In the genomic region with DNA sequence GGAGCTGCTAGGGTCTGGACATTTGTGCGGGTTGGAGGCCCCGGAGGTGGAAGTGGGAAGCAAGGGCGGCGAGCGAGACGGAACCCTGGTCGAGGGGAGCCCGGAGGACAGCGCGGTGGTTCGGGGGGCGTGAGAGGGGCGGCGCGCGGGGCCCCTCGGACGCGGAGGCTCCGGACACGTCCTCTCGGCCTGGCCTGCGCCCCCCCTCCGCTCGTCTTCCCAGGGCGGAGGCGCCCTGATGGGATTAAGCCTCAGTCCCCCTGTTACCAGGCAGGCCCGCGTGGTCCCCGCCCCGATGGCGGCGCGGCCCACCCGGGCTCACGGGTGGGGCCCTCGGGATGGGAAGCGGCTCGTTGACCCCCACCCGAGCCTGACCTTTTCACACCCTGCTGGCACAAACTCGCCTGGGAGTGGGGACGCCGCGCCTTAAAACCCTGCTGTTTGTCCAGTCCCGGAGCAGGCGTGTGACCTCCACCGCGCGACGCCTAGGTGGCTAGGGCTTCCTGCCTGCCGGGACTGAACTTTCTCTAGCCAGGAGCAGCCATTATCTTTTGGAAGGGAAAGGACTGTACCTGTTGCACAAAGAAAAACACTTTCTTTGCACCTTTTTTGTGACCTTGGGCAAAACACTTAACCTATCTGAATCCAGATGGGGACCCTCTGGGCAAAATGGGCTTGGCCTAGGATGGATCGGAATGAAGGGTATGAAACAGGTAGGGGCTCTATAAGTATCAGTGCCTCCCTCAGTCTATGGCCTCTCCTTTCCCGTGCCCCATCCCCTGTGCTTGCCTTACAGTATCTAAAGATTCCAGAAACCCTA, we compare ENCODE assay signal across 1 cellular context.
TF ChIP-seq lines count a peak whose summit lies in the region.

No MANE protein-coding gene starts in this region.

TF ChIP-seq in HepG2, 621 proteins besides CTCF, POLR2A, EP300 and RAD21 (continued from another document and continues in another):
- TF ChIP-seq, protein P1, sequence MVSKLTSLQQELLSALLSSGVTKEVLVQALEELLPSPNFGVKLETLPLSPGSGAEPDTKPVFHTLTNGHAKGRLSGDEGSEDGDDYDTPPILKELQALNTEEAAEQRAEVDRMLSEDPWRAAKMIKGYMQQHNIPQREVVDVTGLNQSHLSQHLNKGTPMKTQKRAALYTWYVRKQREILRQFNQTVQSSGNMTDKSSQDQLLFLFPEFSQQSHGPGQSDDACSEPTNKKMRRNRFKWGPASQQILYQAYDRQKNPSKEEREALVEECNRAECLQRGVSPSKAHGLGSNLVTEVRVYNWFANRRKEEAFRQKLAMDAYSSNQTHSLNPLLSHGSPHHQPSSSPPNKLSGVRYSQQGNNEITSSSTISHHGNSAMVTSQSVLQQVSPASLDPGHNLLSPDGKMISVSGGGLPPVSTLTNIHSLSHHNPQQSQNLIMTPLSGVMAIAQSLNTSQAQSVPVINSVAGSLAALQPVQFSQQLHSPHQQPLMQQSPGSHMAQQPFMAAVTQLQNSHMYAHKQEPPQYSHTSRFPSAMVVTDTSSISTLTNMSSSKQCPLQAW (CRISPR knock-in tag; IDR thresholded peaks at IDR 0.05): 0 out of 2 replicates have a peak, but pooled peaks have one; percentile 12
- no peak for TF ChIP-seq ZNF121 (CRISPR knock-in tag; IDR thresholded peaks at IDR 0.05)
- no peak for TF ChIP-seq PAWR (CRISPR knock-in tag; IDR thresholded peaks at IDR 0.05; ENCODE audit: borderline replicate concordance)
- no peak for TF ChIP-seq MTF2 (CRISPR knock-in tag; IDR thresholded peaks at IDR 0.05; ENCODE audit: borderline replicate concordance)
- TF ChIP-seq, protein P2, sequence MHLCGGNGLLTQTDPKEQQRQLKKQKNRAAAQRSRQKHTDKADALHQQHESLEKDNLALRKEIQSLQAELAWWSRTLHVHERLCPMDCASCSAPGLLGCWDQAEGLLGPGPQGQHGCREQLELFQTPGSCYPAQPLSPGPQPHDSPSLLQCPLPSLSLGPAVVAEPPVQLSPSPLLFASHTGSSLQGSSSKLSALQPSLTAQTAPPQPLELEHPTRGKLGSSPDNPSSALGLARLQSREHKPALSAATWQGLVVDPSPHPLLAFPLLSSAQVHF (CRISPR knock-in tag; IDR thresholded peaks at IDR 0.05): no peak
- no peak for TF ChIP-seq SRY (CRISPR knock-in tag; IDR thresholded peaks at IDR 0.05)
- peak in 1 of 2 experiments; percentile 22; a peak in 1 of 4 replicates for TF ChIP-seq NR2F1 (CRISPR knock-in tag; IDR thresholded peaks at IDR 0.05)
- TF ChIP-seq REL (CRISPR knock-in tag; conservative IDR thresholded peaks at IDR 0.05): no peak
- TF ChIP-seq, protein P3, sequence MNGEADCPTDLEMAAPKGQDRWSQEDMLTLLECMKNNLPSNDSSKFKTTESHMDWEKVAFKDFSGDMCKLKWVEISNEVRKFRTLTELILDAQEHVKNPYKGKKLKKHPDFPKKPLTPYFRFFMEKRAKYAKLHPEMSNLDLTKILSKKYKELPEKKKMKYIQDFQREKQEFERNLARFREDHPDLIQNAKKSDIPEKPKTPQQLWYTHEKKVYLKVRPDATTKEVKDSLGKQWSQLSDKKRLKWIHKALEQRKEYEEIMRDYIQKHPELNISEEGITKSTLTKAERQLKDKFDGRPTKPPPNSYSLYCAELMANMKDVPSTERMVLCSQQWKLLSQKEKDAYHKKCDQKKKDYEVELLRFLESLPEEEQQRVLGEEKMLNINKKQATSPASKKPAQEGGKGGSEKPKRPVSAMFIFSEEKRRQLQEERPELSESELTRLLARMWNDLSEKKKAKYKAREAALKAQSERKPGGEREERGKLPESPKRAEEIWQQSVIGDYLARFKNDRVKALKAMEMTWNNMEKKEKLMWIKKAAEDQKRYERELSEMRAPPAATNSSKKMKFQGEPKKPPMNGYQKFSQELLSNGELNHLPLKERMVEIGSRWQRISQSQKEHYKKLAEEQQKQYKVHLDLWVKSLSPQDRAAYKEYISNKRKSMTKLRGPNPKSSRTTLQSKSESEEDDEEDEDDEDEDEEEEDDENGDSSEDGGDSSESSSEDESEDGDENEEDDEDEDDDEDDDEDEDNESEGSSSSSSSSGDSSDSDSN (CRISPR knock-in tag; IDR thresholded peaks at IDR 0.05): peak; percentile 45; the same call in 1 of the 2 replicates
- TF ChIP-seq, protein P4, sequence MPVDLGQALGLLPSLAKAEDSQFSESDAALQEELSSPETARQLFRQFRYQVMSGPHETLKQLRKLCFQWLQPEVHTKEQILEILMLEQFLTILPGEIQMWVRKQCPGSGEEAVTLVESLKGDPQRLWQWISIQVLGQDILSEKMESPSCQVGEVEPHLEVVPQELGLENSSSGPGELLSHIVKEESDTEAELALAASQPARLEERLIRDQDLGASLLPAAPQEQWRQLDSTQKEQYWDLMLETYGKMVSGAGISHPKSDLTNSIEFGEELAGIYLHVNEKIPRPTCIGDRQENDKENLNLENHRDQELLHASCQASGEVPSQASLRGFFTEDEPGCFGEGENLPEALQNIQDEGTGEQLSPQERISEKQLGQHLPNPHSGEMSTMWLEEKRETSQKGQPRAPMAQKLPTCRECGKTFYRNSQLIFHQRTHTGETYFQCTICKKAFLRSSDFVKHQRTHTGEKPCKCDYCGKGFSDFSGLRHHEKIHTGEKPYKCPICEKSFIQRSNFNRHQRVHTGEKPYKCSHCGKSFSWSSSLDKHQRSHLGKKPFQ (CRISPR knock-in tag; IDR thresholded peaks at IDR 0.05; ENCODE audit: insufficient replicate concordance): no peak
- TF ChIP-seq, protein P5, sequence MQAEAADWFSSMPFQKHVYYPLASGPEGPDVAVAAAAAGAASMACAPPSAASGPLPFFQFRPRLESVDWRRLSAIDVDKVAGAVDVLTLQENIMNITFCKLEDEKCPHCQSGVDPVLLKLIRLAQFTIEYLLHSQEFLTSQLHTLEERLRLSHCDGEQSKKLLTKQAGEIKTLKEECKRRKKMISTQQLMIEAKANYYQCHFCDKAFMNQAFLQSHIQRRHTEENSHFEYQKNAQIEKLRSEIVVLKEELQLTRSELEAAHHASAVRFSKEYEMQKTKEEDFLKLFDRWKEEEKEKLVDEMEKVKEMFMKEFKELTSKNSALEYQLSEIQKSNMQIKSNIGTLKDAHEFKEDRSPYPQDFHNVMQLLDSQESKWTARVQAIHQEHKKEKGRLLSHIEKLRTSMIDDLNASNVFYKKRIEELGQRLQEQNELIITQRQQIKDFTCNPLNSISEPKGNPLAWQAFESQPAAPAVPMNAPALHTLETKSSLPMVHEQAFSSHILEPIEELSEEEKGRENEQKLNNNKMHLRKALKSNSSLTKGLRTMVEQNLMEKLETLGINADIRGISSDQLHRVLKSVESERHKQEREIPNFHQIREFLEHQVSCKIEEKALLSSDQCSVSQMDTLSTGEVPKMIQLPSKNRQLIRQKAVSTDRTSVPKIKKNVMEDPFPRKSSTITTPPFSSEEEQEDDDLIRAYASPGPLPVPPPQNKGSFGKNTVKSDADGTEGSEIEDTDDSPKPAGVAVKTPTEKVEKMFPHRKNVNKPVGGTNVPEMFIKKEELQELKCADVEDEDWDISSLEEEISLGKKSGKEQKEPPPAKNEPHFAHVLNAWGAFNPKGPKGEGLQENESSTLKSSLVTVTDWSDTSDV (CRISPR knock-in tag; IDR thresholded peaks at IDR 0.05): no peak
- TF ChIP-seq ZNF772 (CRISPR knock-in tag; IDR thresholded peaks at IDR 0.05): no peak
- no peak for TF ChIP-seq ZNF326 (CRISPR knock-in tag; IDR thresholded peaks at IDR 0.05; ENCODE audit: borderline replicate concordance)
- TF ChIP-seq, protein P6, sequence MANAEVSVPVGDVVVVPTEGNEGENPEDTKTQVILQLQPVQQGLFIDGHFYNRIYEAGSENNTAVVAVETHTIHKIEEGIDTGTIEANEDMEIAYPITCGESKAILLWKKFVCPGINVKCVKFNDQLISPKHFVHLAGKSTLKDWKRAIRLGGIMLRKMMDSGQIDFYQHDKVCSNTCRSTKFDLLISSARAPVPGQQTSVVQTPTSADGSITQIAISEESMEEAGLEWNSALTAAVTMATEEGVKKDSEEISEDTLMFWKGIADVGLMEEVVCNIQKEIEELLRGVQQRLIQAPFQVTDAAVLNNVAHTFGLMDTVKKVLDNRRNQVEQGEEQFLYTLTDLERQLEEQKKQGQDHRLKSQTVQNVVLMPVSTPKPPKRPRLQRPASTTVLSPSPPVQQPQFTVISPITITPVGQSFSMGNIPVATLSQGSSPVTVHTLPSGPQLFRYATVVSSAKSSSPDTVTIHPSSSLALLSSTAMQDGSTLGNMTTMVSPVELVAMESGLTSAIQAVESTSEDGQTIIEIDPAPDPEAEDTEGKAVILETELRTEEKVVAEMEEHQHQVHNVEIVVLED (CRISPR knock-in tag; IDR thresholded peaks at IDR 0.05; ENCODE audit: borderline replicate concordance): no peak
- TF ChIP-seq RNF2 (conservative IDR thresholded peaks at IDR 0.05; ENCODE audit: low read depth): 0 out of 2 replicates have a peak, but pooled peaks have one; percentile 30
- TF ChIP-seq ZNF605 (CRISPR knock-in tag; IDR thresholded peaks at IDR 0.05): no peak
- 0 out of 2 replicates have a peak, but pooled peaks have one; percentile 5 for TF ChIP-seq ZKSCAN8 (CRISPR knock-in tag; IDR thresholded peaks at IDR 0.05; ENCODE audit: borderline replicate concordance)
- TF ChIP-seq SAP130 (CRISPR knock-in tag; IDR thresholded peaks at IDR 0.05; ENCODE audit: low read depth): 0 out of 2 replicates have a peak, but pooled peaks have one; percentile 8
- 0 out of 2 replicates have a peak, but pooled peaks have one; percentile 45 for TF ChIP-seq MTF1 (CRISPR knock-in tag; IDR thresholded peaks at IDR 0.05)
- no peak for TF ChIP-seq MTA1 (CRISPR knock-in tag; IDR thresholded peaks at IDR 0.05; ENCODE audit: borderline replicate concordance)
- TF ChIP-seq, protein P7, sequence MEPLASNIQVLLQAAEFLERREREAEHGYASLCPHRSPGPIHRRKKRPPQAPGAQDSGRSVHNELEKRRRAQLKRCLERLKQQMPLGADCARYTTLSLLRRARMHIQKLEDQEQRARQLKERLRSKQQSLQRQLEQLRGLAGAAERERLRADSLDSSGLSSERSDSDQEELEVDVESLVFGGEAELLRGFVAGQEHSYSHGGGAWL (CRISPR knock-in tag; IDR thresholded peaks at IDR 0.05): no peak; the same call in 1 of the 2 replicates
- TF ChIP-seq, protein P8, sequence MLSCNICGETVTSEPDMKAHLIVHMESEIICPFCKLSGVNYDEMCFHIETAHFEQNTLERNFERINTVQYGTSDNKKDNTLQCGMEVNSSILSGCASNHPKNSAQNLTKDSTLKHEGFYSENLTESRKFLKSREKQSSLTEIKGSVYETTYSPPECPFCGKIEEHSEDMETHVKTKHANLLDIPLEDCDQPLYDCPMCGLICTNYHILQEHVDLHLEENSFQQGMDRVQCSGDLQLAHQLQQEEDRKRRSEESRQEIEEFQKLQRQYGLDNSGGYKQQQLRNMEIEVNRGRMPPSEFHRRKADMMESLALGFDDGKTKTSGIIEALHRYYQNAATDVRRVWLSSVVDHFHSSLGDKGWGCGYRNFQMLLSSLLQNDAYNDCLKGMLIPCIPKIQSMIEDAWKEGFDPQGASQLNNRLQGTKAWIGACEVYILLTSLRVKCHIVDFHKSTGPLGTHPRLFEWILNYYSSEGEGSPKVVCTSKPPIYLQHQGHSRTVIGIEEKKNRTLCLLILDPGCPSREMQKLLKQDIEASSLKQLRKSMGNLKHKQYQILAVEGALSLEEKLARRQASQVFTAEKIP (CRISPR knock-in tag; IDR thresholded peaks at IDR 0.05; ENCODE audit: borderline replicate concordance): no peak
- TF ChIP-seq U2AF1 (optimal IDR thresholded peaks at IDR 0.05; ENCODE audit: low read depth, low read length): no peak
- peak; percentile 44; the same call in 1 of the 2 replicates for TF ChIP-seq ZNF235 (CRISPR knock-in tag; IDR thresholded peaks at IDR 0.05; ENCODE audit: borderline replicate concordance)
- TF ChIP-seq, protein P9, sequence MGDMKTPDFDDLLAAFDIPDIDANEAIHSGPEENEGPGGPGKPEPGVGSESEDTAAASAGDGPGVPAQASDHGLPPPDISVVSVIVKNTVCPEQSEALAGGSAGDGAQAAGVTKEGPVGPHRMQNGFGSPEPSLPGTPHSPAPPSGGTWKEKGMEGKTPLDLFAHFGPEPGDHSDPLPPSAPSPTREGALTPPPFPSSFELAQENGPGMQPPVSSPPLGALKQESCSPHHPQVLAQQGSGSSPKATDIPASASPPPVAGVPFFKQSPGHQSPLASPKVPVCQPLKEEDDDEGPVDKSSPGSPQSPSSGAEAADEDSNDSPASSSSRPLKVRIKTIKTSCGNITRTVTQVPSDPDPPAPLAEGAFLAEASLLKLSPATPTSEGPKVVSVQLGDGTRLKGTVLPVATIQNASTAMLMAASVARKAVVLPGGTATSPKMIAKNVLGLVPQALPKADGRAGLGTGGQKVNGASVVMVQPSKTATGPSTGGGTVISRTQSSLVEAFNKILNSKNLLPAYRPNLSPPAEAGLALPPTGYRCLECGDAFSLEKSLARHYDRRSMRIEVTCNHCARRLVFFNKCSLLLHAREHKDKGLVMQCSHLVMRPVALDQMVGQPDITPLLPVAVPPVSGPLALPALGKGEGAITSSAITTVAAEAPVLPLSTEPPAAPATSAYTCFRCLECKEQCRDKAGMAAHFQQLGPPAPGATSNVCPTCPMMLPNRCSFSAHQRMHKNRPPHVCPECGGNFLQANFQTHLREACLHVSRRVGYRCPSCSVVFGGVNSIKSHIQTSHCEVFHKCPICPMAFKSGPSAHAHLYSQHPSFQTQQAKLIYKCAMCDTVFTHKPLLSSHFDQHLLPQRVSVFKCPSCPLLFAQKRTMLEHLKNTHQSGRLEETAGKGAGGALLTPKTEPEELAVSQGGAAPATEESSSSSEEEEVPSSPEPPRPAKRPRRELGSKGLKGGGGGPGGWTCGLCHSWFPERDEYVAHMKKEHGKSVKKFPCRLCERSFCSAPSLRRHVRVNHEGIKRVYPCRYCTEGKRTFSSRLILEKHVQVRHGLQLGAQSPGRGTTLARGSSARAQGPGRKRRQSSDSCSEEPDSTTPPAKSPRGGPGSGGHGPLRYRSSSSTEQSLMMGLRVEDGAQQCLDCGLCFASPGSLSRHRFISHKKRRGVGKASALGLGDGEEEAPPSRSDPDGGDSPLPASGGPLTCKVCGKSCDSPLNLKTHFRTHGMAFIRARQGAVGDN (CRISPR knock-in tag; IDR thresholded peaks at IDR 0.05): peak; percentile 85
- no peak for TF ChIP-seq HDAC2 (CRISPR knock-in tag; IDR thresholded peaks at IDR 0.05)
- TF ChIP-seq HNF4A (CRISPR knock-in tag; IDR thresholded peaks at IDR 0.05): 0 out of 2 replicates have a peak, but pooled peaks have one; percentile 2
- 0 out of 2 replicates have a peak, but pooled peaks have one; percentile 24 for TF ChIP-seq ZNF274 (CRISPR knock-in tag; IDR thresholded peaks at IDR 0.05)
- no peak for TF ChIP-seq SALL2 (CRISPR knock-in tag; IDR thresholded peaks at IDR 0.05)
- no peak for TF ChIP-seq CENPT (CRISPR knock-in tag; IDR thresholded peaks at IDR 0.05; ENCODE audit: low read depth)
- no peak; the same call in 1 of the 2 replicates for TF ChIP-seq SNAI1 (CRISPR knock-in tag; IDR thresholded peaks at IDR 0.05; ENCODE audit: borderline replicate concordance)
- peak; percentile 16; the same call in 1 of the 2 replicates for TF ChIP-seq PHF8 (CRISPR knock-in tag; IDR thresholded peaks at IDR 0.05)
- TF ChIP-seq, protein P10, sequence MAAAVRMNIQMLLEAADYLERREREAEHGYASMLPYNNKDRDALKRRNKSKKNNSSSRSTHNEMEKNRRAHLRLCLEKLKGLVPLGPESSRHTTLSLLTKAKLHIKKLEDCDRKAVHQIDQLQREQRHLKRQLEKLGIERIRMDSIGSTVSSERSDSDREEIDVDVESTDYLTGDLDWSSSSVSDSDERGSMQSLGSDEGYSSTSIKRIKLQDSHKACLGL (CRISPR knock-in tag; IDR thresholded peaks at IDR 0.05): peak; percentile 70; the same call in 1 of the 2 replicates
- TF ChIP-seq RFX3 (CRISPR knock-in tag; IDR thresholded peaks at IDR 0.05): no peak
- TF ChIP-seq ZBTB7B (CRISPR knock-in tag; IDR thresholded peaks at IDR 0.05): peak; percentile 54; the same call in 1 of the 2 replicates
